ENCODE assay signal across 16 cellular contexts in genomic region chr10:14379556-14380330, GRCh38.
"Had no signal": no experiment of that assay in that cellular context is flagged by ENCODE, and none has a peak within 500 bp of the region (broad histone marks: within the 10 kb centered on the region; RNA-seq: fewer than 3 reads in every experiment).

No MANE protein-coding gene starts in this region.

- H3K36me3 ChIP-seq: ascending aorta, pancreas, transverse colon, WERI-Rb-1 had no signal

- ATAC-seq: activated T-helper 17 cell treated with anti-CD3 and anti-CD28 coated beads, Interleukin-2, amount 50 U/mL, for 72 hours; SK-N-SH treated with all-trans-retinoic acid at 6 μM for 48 hours had no signal

- H3K4me3 ChIP-seq: ascending aorta, hepatocyte, pancreas, transverse colon had no signal

- H3K9me3 ChIP-seq: ascending aorta, pancreas, transverse colon had no signal

- H3K27ac ChIP-seq: ascending aorta, hepatocyte, transverse colon, WERI-Rb-1 had no signal

- H2AFZ ChIP-seq: hepatocyte had no signal

- H3K4me2 ChIP-seq: hepatocyte had no signal

- DNase-seq: activated CD4-positive, alpha-beta T cell treated with anti-CD3 and anti-CD28 coated beads, Interleukin-2, amount 50 U/mL, for 48 hours; activated naive CD4-positive, alpha-beta T cell treated with Interleukin-2 at 50 U/mL for 16 hours; kidney; mesendoderm; pancreas; stimulated activated CD4-positive, alpha-beta T cell treated with anti-CD3 and anti-CD28 coated beads, Interleukin-4, amount 100 ng/mL, for 24 hours; stimulated activated naive CD4-positive, alpha-beta T cell; substantia nigra; T-helper 1 cell; T1000; transverse colon; WERI-Rb-1 had no signal

- H3K4me1 ChIP-seq: ascending aorta, transverse colon had no signal

- H3K79me2 ChIP-seq: hepatocyte had no signal

- H3K27me3 ChIP-seq: ascending aorta, hepatocyte, pancreas, transverse colon had no signal
